ENCODE assay signal across 14 cellular contexts in the genomic region with DNA sequence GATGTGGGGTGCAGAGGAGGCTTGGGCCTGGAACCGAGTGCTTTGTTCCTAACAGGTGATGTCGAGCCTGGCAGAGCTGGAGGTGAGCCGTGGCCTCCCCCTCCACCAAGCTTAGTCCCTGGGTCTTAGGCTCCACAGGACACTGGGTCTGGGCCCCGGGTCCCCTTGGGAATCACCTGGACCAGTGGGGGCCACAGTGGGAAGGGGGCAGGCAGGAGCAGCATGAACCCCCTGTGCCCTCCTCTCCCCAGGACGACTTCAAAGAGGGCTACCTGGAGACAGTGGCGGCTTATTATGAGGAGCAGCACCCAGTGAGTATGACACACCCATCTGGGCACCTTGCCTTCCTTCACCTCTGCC. TPM values are rescaled to one million over a fixed set of nuclear protein-coding genes. Genes with fewer than 3 reads are reported as not detected.
DNase-seq lines count a peak whose midpoint lies in the region; ATAC-seq and TF ChIP-seq lines count a peak whose summit lies in the region.
"Had no signal": no experiment of that assay in that cellular context is flagged by ENCODE, and none has a peak within 500 bp of the region (broad histone marks: within the 10 kb centered on the region; RNA-seq: fewer than 3 reads in every experiment).

No MANE protein-coding gene starts in this region.

- H3K9me3 ChIP-seq in BLaER1 (no peaks in the 10 kb centered on the region), DND-41 (ENCODE audit: insufficient read depth, low read length, severe bottlenecking) (no peaks in the 10 kb centered on the region), esophagus muscularis mucosa (no peaks in the 10 kb centered on the region)

- no peak for DNase-seq in DND-41
- no peak for DNase-seq in natural killer cell
- DNase-seq in NCI-H446 (lab: John Stamatoyannopoulos, UW) = no peak
- no peak for DNase-seq in esophagus muscularis mucosa (ENCODE audit: extremely low spot score)
- no peak for DNase-seq in superior temporal gyrus (ENCODE audit: extremely low spot score)
- DNase-seq: activated CD4-positive, alpha-beta T cell treated with anti-CD3 and anti-CD28 coated beads for 1 hour; amniotic stem cell; dermis blood vessel endothelial cell; GDM1; OCI-M1 had no signal

- H3K4me3 ChIP-seq in BLaER1 (no peak overlapping the region), DND-41 (ENCODE audit: low read depth in 1 of 2, low read length in 2 of 2) (peak overlapping the region in 1 of 2 experiments; percentile 93; a peak in 3 of 4 replicates), esophagus muscularis mucosa (no peak overlapping the region)

- TF ChIP-seq CTCF in DND-41 (IDR thresholded peaks at IDR 0.05; ENCODE audit: borderline replicate concordance, extremely low read depth, low read length, poor library complexity, severe bottlenecking) = no peak
- no peak for TF ChIP-seq CTCF in natural killer cell (IDR thresholded peaks at IDR 0.05)
- TF ChIP-seq CTCF in esophagus muscularis mucosa (IDR thresholded peaks at IDR 0.05) = no peak

- peaks cover 18% of the 10 kb centered on the region for H3K36me3 Mint-ChIP-seq in activated naive CD8-positive, alpha-beta T cell
- no peaks in the 10 kb centered on the region for H3K36me3 Mint-ChIP-seq in natural killer cell
- H3K36me3 Mint-ChIP-seq: mesothelial cell of epicardium had no signal

- H3K9ac ChIP-seq in BLaER1 (no peak overlapping the region), DND-41 (ENCODE audit: low read depth, low read length) (peak overlapping the region; percentile 66)

- H3K4me2 ChIP-seq in BLaER1 (no peak overlapping the region), DND-41 (ENCODE audit: insufficient read depth, low read length) (peak overlapping the region; percentile 85)

- peak overlapping the region; percentile 18; the same call in 1 of the 2 replicates for H3K27ac ChIP-seq in BLaER1
- peak overlapping the region; percentile 92 for H3K27ac ChIP-seq in DND-41 (ENCODE audit: low read length)
- no peak overlapping the region for H3K27ac ChIP-seq in esophagus muscularis mucosa (replicated peaks in 1 of 4)

- peak overlapping the region; percentile 100 for H3K4me3 Mint-ChIP-seq in activated naive CD8-positive, alpha-beta T cell
- peak overlapping the region; percentile 96 for H3K4me3 Mint-ChIP-seq in natural killer cell
- H3K4me3 Mint-ChIP-seq: mesothelial cell of epicardium had no signal

- ATAC-seq in DND-41 (ENCODE audit: insufficient read depth, low read depth) = no peak
- no peak for ATAC-seq in natural killer cell
- ATAC-seq in HG03108 (IDR thresholded peaks at IDR 0.05; ENCODE audit: unreplicated experiment) = no peak

- H3K27me3 ChIP-seq in BLaER1 (no peaks in the 10 kb centered on the region), DND-41 (ENCODE audit: insufficient read depth, low read length, poor library complexity) (no peaks in the 10 kb centered on the region), esophagus muscularis mucosa (no peaks in the 10 kb centered on the region)

- H3K4me1 ChIP-seq in BLaER1 (peaks cover 49% of the 10 kb centered on the region), DND-41 (ENCODE audit: insufficient read depth, low read length) (peaks cover 80% of the 10 kb centered on the region), esophagus muscularis mucosa (peaks cover 8 to 27% (median 24%) of the 10 kb centered on the region in 4 donors)

- no peaks in the 10 kb centered on the region for H3K36me3 ChIP-seq in BLaER1
- H3K36me3 ChIP-seq in DND-41 (ENCODE audit: insufficient read depth, low read length) = peaks cover 42% of the 10 kb centered on the region
- H3K36me3 ChIP-seq in esophagus muscularis mucosa = peaks cover 0 to 21% (median 2%) of the 10 kb centered on the region in 4 donors

- peak overlapping the region; percentile 96 for H3K27ac Mint-ChIP-seq in activated naive CD8-positive, alpha-beta T cell
- peak overlapping the region; percentile 92 to 95 for H3K27ac Mint-ChIP-seq in natural killer cell
- H3K27ac Mint-ChIP-seq: mesothelial cell of epicardium had no signal

- H4K20me1 ChIP-seq in BLaER1 = no peaks in the 10 kb centered on the region
- peaks cover 5% of the 10 kb centered on the region; the same call in 1 of the 2 replicates for H4K20me1 ChIP-seq in DND-41 (ENCODE audit: insufficient read depth, low read length)

- H3K79me2 ChIP-seq in DND-41 (ENCODE audit: insufficient read depth, low read length) = peaks cover 43% of the 10 kb centered on the region

- no peaks in the 10 kb centered on the region for H3K9me3 Mint-ChIP-seq in activated naive CD8-positive, alpha-beta T cell (ENCODE audit: low read depth)
- H3K9me3 Mint-ChIP-seq in natural killer cell = no peaks in the 10 kb centered on the region
- H3K9me3 Mint-ChIP-seq: mesothelial cell of epicardium had no signal

- TF ChIP-seq EP300 in esophagus muscularis mucosa (IDR thresholded peaks at IDR 0.05) = no peak

- H3K27me3 Mint-ChIP-seq in activated naive CD8-positive, alpha-beta T cell = no peaks in the 10 kb centered on the region
- H3K27me3 Mint-ChIP-seq in natural killer cell (ENCODE audit: low read depth in 2 of 2) = no peaks in the 10 kb centered on the region

- WGBS in esophagus muscularis mucosa = 78% methylated on average over 6 of the region's 6 CpGs

- intact Hi-C loops in natural killer cell (cut with micrococcal nuclease) = no loop called here
- intact Hi-C loops in esophagus muscularis mucosa (cut with DNase I) = no loop called here

- peaks cover 53% of the 10 kb centered on the region for H3K4me1 Mint-ChIP-seq in activated naive CD8-positive, alpha-beta T cell (ENCODE audit: low read depth)
- H3K4me1 Mint-ChIP-seq in natural killer cell = peaks cover 51 to 82% of the 10 kb centered on the region in 2 donors

- no peak overlapping the region for H2AFZ ChIP-seq in DND-41 (ENCODE audit: low read depth, low read length)

- no peak for TF ChIP-seq POLR2A in esophagus muscularis mucosa (IDR thresholded peaks at IDR 0.05; ENCODE audit: low read depth)

RNA-seq across cellular contexts. Expression of a gene that starts 2.5 kb away (rescaled TPM):
- 100 to 1,000 TPM; 305 to 562 (median 319) TPM for total RNA-seq in natural killer cell
- 10 to 100 TPM; 13.7 to 40.8 (median 31.2) TPM for total RNA-seq in esophagus muscularis mucosa

RNA-seq across cellular contexts. Expression of a gene that starts 21.5 kb away (rescaled TPM):
- total RNA-seq in natural killer cell (10 to 100 TPM in 1 of 3 donors, 1 to 10 TPM in 2; 2.0 to 62.2 (median 5.6) TPM), esophagus muscularis mucosa (1 to 10 TPM in 1 of 4 donors, under 1 TPM in 3; under 0.01 to 4.5 (median 0.12) TPM)
- total RNA-seq: dermis blood vessel endothelial cell had no signal

RNA-seq across cellular contexts. Expression of a gene that starts 31.2 kb away (rescaled TPM):
- not detected for total RNA-seq in natural killer cell
- total RNA-seq in esophagus muscularis mucosa = under 1 TPM in 2 of 4 donors, not detected in 2; 0.19 to 0.42 TPM
- total RNA-seq: dermis blood vessel endothelial cell had no signal

RNA-seq across cellular contexts. Expression of a gene that starts 31.2 kb away (rescaled TPM):
- total RNA-seq in natural killer cell = under 1 TPM; 0.65 to 0.96 (median 0.77) TPM
- not detected for total RNA-seq in esophagus muscularis mucosa
- total RNA-seq: dermis blood vessel endothelial cell had no signal

RNA-seq across cellular contexts. Expression of a gene that starts 44.1 kb away (rescaled TPM):
- total RNA-seq in natural killer cell = 10 to 100 TPM; 17.1 to 21.5 (median 17.2) TPM
- 10 to 100 TPM; 14.1 to 27.9 (median 23.0) TPM for total RNA-seq in esophagus muscularis mucosa

Comparison
In these comparisons a context has a peak if more than half of its experiments do, and no peak if none do; other contexts are left out.
1. H3K27ac ChIP-seq: peak in BLaER1 (single experiment) and DND-41 (single experiment); none in esophagus muscularis mucosa (0 of 4).
2. RNA of a gene that starts 2.5 kb away (total RNA-seq): 305 to 562 TPM in natural killer cell; 13.7 to 40.8 TPM in esophagus muscularis mucosa; every median in the first group is over 4 times any median in the second.